Comparison of ENCODE assay signal across 1 cellular context in genomic region chr6:53067307-53067706, GRCh38.
TF ChIP-seq lines count a peak whose summit lies in the region.

No MANE protein-coding gene starts in this region.

TF ChIP-seq in K562, 482 proteins besides CTCF, POLR2A, EP300 and RAD21 (continued from another document):
- no peak for TF ChIP-seq CTBP1 (IDR thresholded peaks at IDR 0.05; ENCODE audit: borderline replicate concordance)
- peak; percentile 17; the same call in 1 of the 2 replicates for TF ChIP-seq ZNF592 (IDR thresholded peaks at IDR 0.05)
- no peak for TF ChIP-seq SRSF1 (IDR thresholded peaks at IDR 0.05; ENCODE audit: low read depth, low read length)
- TF ChIP-seq ZBTB40 (IDR thresholded peaks at IDR 0.05), result peak; percentile 37; the same call in 1 of the 2 replicates
- no peak for TF ChIP-seq ZBTB40 (CRISPR knock-in tag; IDR thresholded peaks at IDR 0.05)
- peak in 1 of 2 experiments; percentile 36; a peak in 1 of 4 replicates for TF ChIP-seq HDAC1 (IDR thresholded peaks at IDR 0.05)
- TF ChIP-seq HNRNPLL (IDR thresholded peaks at IDR 0.05; ENCODE audit: low read depth, low read length, poor library complexity, severe bottlenecking), result peak; percentile 53
